Comparison of ENCODE assay signal across 24 cellular contexts in genomic region chr3:195868866-195869412, GRCh38. TPM values are rescaled to one million over a fixed set of nuclear protein-coding genes. Genes with fewer than 3 reads are reported as not detected.
"Had no signal": no experiment of that assay in that cellular context is flagged by ENCODE, and none has a peak within 500 bp of the region (broad histone marks: within the 10 kb centered on the region; RNA-seq: fewer than 3 reads in every experiment).

No MANE protein-coding gene starts in this region.

- H3K9ac ChIP-seq: neural progenitor cell had no signal

- H3K4me1 ChIP-seq: body of pancreas, left lung, neural progenitor cell had no signal

- H2AFZ ChIP-seq: neural progenitor cell had no signal

- FAIRE-seq: endometrium had no signal

- H3K36me3 ChIP-seq: neural progenitor cell, ovary had no signal

- H3K27ac ChIP-seq: body of pancreas, coronary artery, left lung, neural progenitor cell, ovary, psoas muscle, testis, upper lobe of left lung had no signal

- DNase-seq: activated CD4-positive, alpha-beta T cell treated with anti-CD3 and anti-CD28 coated beads, Interleukin-2, amount 10 ng/mL, durations not matched to agents 24 days and 14 days; activated CD8-positive, alpha-beta memory T cell treated with anti-CD3 and anti-CD28 coated beads, Interleukin-2, amount 50 U/mL, for 4 hours; activated naive CD4-positive, alpha-beta T cell treated with anti-CD3 and anti-CD28 coated beads for 36 hours; activated T-cell treated with anti-CD3 and anti-CD28 coated beads, Interleukin-2, amount 50 U/mL, for 4 hours; body of pancreas; central memory CD4-positive, alpha-beta T cell; erythroblast; foreskin melanocyte; glutamatergic neuron; hypothalamus; islet precursor cell; mammary epithelial cell; ovary; stimulated activated CD4-positive, alpha-beta T cell treated with anti-CD3 and anti-CD28 coated beads, Interleukin-4, amount 100 ng/mL, for 4 hours; T1000; testis had no signal

- H3K27me3 ChIP-seq: body of pancreas, left lung, neural progenitor cell, ovary, testis, upper lobe of left lung had no signal

- ATAC-seq: activated T-cell treated with anti-CD3 and anti-CD28 coated beads, Interleukin-2, amount 50 U/mL, for 4 hours; body of pancreas; left lung; psoas muscle; right cardiac atrium had no signal

- H3K4me2 ChIP-seq: neural progenitor cell, smooth muscle cell had no signal

- H3K4me3 ChIP-seq: body of pancreas, coronary artery, left lung, neural progenitor cell, ovary, psoas muscle, smooth muscle cell, testis, upper lobe of left lung had no signal

- H3K9me3 ChIP-seq: body of pancreas, left lung, ovary, psoas muscle, testis, upper lobe of left lung had no signal

RNA-seq across cellular contexts. Expression of gene MUC4, which starts 57.2 kb away (rescaled TPM):
- total RNA-seq: body of pancreas, mammary epithelial cell, smooth muscle cell had no signal
- polyA plus RNA-seq: mammary epithelial cell, smooth muscle cell had no signal
